1 cellular context compared by ENCODE assay signal in the genomic region with DNA sequence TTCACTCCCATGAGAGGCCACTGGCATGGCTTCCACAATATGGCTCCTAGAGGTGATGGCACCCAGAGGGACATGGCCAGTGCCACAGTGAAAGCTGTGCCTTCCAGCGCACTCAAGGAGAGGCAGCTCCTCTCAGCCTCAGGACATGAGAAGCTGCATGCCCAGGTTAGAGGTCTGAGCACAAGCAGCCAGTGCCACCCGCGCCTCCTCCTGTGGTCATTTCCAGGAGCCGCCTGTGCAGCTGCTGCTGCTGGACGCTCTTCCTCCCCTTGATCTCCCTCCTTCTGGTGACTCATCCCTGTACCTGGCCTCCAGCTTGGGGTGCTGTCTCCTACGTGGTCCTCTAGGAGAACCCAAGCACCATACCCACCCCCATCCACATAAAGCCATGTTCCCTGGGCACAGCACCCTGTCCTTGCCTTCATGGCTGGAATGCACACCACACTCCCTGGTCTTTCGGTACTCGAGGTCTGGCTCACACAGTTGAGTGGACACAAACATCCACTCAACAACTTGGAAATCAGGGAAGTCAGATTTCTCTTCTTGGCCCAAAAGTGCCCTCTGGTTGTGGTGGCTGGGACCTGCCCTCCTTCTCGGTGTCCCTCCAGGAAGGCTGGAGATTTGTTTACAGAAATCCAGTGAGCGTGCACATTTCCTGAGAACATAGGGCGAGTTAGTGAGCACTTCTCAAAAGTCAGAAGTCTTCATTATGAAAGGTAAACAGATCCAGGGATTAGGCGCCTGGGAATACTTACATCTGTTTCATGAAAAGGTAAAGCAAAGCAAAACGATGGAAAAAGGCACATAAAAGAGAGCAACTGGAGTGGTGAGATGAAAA.
TF ChIP-seq lines count a peak whose summit lies in the region.

No MANE protein-coding gene starts in this region.

TF ChIP-seq in GM23338, 12 proteins besides CTCF, POLR2A, EP300 and RAD21 (continued from another document):
- no peak for TF ChIP-seq ETS1 (IDR thresholded peaks at IDR 0.05)
- TF ChIP-seq ZNF331 (CRISPR knock-in tag; IDR thresholded peaks at IDR 0.05; ENCODE audit: low read depth) = no peak
- TF ChIP-seq, protein P1, sequence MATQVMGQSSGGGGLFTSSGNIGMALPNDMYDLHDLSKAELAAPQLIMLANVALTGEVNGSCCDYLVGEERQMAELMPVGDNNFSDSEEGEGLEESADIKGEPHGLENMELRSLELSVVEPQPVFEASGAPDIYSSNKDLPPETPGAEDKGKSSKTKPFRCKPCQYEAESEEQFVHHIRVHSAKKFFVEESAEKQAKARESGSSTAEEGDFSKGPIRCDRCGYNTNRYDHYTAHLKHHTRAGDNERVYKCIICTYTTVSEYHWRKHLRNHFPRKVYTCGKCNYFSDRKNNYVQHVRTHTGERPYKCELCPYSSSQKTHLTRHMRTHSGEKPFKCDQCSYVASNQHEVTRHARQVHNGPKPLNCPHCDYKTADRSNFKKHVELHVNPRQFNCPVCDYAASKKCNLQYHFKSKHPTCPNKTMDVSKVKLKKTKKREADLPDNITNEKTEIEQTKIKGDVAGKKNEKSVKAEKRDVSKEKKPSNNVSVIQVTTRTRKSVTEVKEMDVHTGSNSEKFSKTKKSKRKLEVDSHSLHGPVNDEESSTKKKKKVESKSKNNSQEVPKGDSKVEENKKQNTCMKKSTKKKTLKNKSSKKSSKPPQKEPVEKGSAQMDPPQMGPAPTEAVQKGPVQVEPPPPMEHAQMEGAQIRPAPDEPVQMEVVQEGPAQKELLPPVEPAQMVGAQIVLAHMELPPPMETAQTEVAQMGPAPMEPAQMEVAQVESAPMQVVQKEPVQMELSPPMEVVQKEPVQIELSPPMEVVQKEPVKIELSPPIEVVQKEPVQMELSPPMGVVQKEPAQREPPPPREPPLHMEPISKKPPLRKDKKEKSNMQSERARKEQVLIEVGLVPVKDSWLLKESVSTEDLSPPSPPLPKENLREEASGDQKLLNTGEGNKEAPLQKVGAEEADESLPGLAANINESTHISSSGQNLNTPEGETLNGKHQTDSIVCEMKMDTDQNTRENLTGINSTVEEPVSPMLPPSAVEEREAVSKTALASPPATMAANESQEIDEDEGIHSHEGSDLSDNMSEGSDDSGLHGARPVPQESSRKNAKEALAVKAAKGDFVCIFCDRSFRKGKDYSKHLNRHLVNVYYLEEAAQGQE (IDR thresholded peaks at IDR 0.05; ENCODE audit: unreplicated experiment) = no peak
- TF ChIP-seq, protein P2, sequence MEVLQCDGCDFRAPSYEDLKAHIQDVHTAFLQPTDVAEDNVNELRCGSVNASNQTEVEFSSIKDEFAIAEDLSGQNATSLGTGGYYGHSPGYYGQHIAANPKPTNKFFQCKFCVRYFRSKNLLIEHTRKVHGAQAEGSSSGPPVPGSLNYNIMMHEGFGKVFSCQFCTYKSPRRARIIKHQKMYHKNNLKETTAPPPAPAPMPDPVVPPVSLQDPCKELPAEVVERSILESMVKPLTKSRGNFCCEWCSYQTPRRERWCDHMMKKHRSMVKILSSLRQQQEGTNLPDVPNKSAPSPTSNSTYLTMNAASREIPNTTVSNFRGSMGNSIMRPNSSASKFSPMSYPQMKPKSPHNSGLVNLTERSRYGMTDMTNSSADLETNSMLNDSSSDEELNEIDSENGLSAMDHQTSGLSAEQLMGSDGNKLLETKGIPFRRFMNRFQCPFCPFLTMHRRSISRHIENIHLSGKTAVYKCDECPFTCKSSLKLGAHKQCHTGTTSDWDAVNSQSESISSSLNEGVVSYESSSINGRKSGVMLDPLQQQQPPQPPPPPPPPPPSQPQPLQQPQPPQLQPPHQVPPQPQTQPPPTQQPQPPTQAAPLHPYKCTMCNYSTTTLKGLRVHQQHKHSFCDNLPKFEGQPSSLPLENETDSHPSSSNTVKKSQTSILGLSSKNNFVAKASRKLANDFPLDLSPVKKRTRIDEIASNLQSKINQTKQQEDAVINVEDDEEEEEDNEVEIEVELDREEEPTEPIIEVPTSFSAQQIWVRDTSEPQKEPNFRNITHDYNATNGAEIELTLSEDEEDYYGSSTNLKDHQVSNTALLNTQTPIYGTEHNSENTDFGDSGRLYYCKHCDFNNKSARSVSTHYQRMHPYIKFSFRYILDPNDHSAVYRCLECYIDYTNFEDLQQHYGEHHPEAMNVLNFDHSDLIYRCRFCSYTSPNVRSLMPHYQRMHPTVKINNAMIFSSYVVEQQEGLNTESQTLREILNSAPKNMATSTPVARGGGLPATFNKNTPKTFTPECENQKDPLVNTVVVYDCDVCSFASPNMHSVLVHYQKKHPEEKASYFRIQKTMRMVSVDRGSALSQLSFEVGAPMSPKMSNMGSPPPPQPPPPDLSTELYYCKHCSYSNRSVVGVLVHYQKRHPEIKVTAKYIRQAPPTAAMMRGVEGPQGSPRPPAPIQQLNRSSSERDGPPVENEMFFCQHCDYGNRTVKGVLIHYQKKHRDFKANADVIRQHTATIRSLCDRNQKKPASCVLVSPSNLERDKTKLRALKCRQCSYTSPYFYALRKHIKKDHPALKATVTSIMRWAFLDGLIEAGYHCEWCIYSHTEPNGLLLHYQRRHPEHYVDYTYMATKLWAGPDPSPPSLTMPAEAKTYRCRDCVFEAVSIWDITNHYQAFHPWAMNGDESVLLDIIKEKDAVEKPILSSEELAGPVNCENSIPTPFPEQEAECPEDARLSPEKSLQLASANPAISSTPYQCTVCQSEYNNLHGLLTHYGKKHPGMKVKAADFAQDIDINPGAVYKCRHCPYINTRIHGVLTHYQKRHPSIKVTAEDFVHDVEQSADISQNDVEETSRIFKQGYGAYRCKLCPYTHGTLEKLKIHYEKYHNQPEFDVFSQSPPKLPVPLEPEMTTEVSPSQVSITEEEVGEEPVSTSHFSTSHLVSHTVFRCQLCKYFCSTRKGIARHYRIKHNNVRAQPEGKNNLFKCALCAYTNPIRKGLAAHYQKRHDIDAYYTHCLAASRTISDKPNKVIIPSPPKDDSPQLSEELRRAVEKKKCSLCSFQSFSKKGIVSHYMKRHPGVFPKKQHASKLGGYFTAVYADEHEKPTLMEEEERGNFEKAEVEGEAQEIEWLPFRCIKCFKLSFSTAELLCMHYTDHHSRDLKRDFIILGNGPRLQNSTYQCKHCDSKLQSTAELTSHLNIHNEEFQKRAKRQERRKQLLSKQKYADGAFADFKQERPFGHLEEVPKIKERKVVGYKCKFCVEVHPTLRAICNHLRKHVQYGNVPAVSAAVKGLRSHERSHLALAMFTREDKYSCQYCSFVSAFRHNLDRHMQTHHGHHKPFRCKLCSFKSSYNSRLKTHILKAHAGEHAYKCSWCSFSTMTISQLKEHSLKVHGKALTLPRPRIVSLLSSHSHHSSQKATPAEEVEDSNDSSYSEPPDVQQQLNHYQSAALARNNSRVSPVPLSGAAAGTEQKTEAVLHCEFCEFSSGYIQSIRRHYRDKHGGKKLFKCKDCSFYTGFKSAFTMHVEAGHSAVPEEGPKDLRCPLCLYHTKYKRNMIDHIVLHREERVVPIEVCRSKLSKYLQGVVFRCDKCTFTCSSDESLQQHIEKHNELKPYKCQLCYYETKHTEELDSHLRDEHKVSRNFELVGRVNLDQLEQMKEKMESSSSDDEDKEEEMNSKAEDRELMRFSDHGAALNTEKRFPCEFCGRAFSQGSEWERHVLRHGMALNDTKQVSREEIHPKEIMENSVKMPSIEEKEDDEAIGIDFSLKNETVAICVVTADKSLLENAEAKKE (CRISPR knock-in tag; IDR thresholded peaks at IDR 0.05) = no peak
